8 cellular contexts compared by ENCODE assay signal in the genomic region with DNA sequence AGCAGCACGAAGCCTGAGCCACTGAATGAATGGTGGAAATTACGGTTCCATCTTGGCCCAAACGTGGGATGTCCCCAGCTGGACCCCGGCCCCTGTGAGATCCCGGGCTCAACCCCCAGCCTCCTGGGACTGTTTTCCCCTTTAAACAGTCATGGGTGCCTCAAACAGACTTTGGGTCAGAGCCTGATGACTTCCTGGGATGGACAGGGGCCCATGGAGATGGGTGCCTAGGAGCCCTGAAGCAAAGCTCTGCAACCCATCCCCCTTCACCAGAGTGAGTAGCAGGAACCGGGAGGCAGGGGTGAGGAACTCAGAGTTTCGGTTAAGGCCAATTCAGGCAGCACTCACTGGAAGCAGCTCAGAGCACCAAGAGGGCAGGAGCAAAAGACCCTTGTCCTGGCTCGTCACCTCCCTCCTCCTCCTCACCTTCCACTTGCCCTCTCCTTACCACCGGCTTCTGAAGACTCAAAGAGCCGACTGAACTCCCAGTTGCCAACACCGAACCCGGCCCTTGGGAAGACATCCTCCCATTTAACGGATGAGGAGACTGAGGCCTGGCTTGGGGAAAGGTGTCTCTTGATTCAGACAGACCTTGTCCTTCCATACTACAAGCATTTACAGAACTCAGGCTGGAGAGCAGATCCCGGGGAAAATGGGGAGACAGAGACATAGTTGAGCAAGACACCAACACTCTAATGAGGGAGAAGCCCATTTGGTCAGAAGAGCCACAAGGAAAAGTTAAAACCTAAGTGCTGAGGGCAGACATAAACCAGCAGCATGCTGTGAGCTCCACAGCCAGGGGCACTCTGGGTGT. TPM values are rescaled to one million over a fixed set of nuclear protein-coding genes. Genes with fewer than 3 reads are reported as not detected.
DNase-seq lines count a peak whose midpoint lies in the region; ATAC-seq, FAIRE-seq and TF ChIP-seq lines count a peak whose summit lies in the region.

No MANE protein-coding gene starts in this region.

- peaks cover 26% of the 10 kb centered on the region for H3K27me3 Mint-ChIP-seq in activated CD4-positive, alpha-beta T cell treated with anti-CD3 and anti-CD28 coated beads, Interleukin-2, amount 10 ng/mL, durations not matched to agents 24 days and 14 days
- H3K27me3 Mint-ChIP-seq in activated CD4-positive, alpha-beta T cell treated with anti-CD3 and anti-CD28 coated beads for 36 hours, result peaks cover 17% of the 10 kb centered on the region
- H3K27me3 Mint-ChIP-seq in activated naive CD8-positive, alpha-beta T cell treated with anti-CD3 and anti-CD28 coated beads, Interleukin-2, amount 50 U/mL, for 24 hours, result peaks cover 13% of the 10 kb centered on the region

- POLR2A ChIA-PET in activated CD4-positive, alpha-beta T cell treated with anti-CD3 and anti-CD28 coated beads for 36 hours (lab: Charles Lee), result no interaction called here

- no peak for DNase-seq in activated CD4-positive, alpha-beta T cell treated with anti-CD3 and anti-CD28 coated beads, Interleukin-2, amount 10 ng/mL, durations not matched to agents 24 days and 14 days
- DNase-seq in activated CD4-positive, alpha-beta T cell treated with anti-CD3 and anti-CD28 coated beads for 36 hours, result no peak
- no peak for DNase-seq in activated naive CD8-positive, alpha-beta T cell treated with anti-CD3 and anti-CD28 coated beads, Interleukin-2, amount 50 U/mL, for 24 hours
- DNase-seq in keratinocyte (ENCODE audit: low read depth, low spot score), result no peak
- no peak for DNase-seq in sciatic nerve (ENCODE audit: low spot score)
- DNase-seq in COLO668 (lab: John Stamatoyannopoulos, UW; ENCODE audit: unreplicated experiment), result no peak

- dilution Hi-C loops in keratinocyte (cut with MboI; ENCODE audit: extremely low pct_ligation_motif_present, low sequenced_read_pairs), result no loop called here

- H3K36me3 Mint-ChIP-seq in activated CD4-positive, alpha-beta T cell treated with anti-CD3 and anti-CD28 coated beads, Interleukin-2, amount 10 ng/mL, durations not matched to agents 24 days and 14 days (ENCODE audit: low read depth), result peaks cover 1% of the 10 kb centered on the region
- no peaks in the 10 kb centered on the region for H3K36me3 Mint-ChIP-seq in activated CD4-positive, alpha-beta T cell treated with anti-CD3 and anti-CD28 coated beads for 36 hours (ENCODE audit: low read depth)
- H3K36me3 Mint-ChIP-seq in activated naive CD8-positive, alpha-beta T cell treated with anti-CD3 and anti-CD28 coated beads, Interleukin-2, amount 50 U/mL, for 24 hours (ENCODE audit: low read depth), result no peaks in the 10 kb centered on the region

- FAIRE-seq in keratinocyte (lab: Jason Lieb, UNC), result no peak

- H3K4me1 ChIP-seq in keratinocyte (ENCODE audit: control insufficient read depth, extremely low read depth, insufficient read depth, low read length) (peaks cover 57% of the 10 kb centered on the region), stomach smooth muscle (ENCODE audit: control insufficient read depth, insufficient read depth, low read length) (peaks cover 60% of the 10 kb centered on the region)

- CTCF ChIA-PET in activated CD4-positive, alpha-beta T cell treated with anti-CD3 and anti-CD28 coated beads for 36 hours (lab: Charles Lee), result no interaction called here

- intact Hi-C loops in activated CD4-positive, alpha-beta T cell treated with anti-CD3 and anti-CD28 coated beads, Interleukin-2, amount 10 ng/mL, durations not matched to agents 24 days and 14 days (cut with micrococcal nuclease), result loop anchor here (5.0 kb wide), 1 partner anchor 89 kb away; the partner anchor contains the start of gene DSN1
- intact Hi-C loops in activated CD4-positive, alpha-beta T cell treated with anti-CD3 and anti-CD28 coated beads for 36 hours (cut with DNase I, micrococcal nuclease), result loop anchor here in 1 of 2 experiments (5.0 kb wide), 1 partner anchor 114 kb away; the partner anchor contains the start of gene NDRG3
- intact Hi-C loops in sciatic nerve (cut with DNase I), result loop anchor here (5.0 kb wide), 1 partner anchor 89 kb away; the partner anchor contains the start of gene DSN1

- H4K20me1 ChIP-seq in keratinocyte (ENCODE audit: control insufficient read depth, extremely low read depth, insufficient read depth, low read length), result peaks cover 4% of the 10 kb centered on the region

- peak overlapping the region; percentile 28 for H3K4me3 Mint-ChIP-seq in activated CD4-positive, alpha-beta T cell treated with anti-CD3 and anti-CD28 coated beads, Interleukin-2, amount 10 ng/mL, durations not matched to agents 24 days and 14 days
- no peak overlapping the region for H3K4me3 Mint-ChIP-seq in activated CD4-positive, alpha-beta T cell treated with anti-CD3 and anti-CD28 coated beads for 36 hours
- H3K4me3 Mint-ChIP-seq in activated naive CD8-positive, alpha-beta T cell treated with anti-CD3 and anti-CD28 coated beads, Interleukin-2, amount 50 U/mL, for 24 hours, result peak overlapping the region; percentile 1

- H3K36me3 ChIP-seq in keratinocyte (ENCODE audit: control insufficient read depth in 2 of 2, extremely low read depth in 1 of 2, insufficient read depth in 2 of 2, low read length in 2 of 2), result peaks cover 0 to 16% of the 10 kb centered on the region in 2 experiments
- H3K36me3 ChIP-seq in stomach smooth muscle (ENCODE audit: control insufficient read depth in 2 of 2, insufficient read depth in 2 of 2, low read length in 2 of 2), result no peaks in the 10 kb centered on the region

- peak overlapping the region; percentile 84 for H3K9ac ChIP-seq in keratinocyte (ENCODE audit: control insufficient read depth, extremely low read depth, insufficient read depth, low read length)
- H3K9ac ChIP-seq in stomach smooth muscle (ENCODE audit: low read length in 2 of 2), result peak overlapping the region; percentile 51 to 80

- peak overlapping the region; percentile 55 for H3K27ac ChIP-seq in keratinocyte (ENCODE audit: control insufficient read depth, insufficient read depth, low read length)
- H3K27ac ChIP-seq in stomach smooth muscle (ENCODE audit: low read length), result peak overlapping the region; percentile 94

- H3K4me2 ChIP-seq in keratinocyte (ENCODE audit: control insufficient read depth, extremely low read depth, insufficient read depth, low read depth, low read length), result peak overlapping the region; percentile 92

- peaks cover under 1% of the 10 kb centered on the region for H3K9me1 ChIP-seq in keratinocyte (ENCODE audit: control insufficient read depth, extremely low read depth, insufficient read depth, low read length)

- H3K27ac Mint-ChIP-seq in activated CD4-positive, alpha-beta T cell treated with anti-CD3 and anti-CD28 coated beads, Interleukin-2, amount 10 ng/mL, durations not matched to agents 24 days and 14 days, result no peak overlapping the region
- H3K27ac Mint-ChIP-seq in activated CD4-positive, alpha-beta T cell treated with anti-CD3 and anti-CD28 coated beads for 36 hours, result no peak overlapping the region
- H3K27ac Mint-ChIP-seq in activated naive CD8-positive, alpha-beta T cell treated with anti-CD3 and anti-CD28 coated beads, Interleukin-2, amount 50 U/mL, for 24 hours, result no peak overlapping the region

- peaks cover 24% of the 10 kb centered on the region for H3K4me1 Mint-ChIP-seq in activated CD4-positive, alpha-beta T cell treated with anti-CD3 and anti-CD28 coated beads, Interleukin-2, amount 10 ng/mL, durations not matched to agents 24 days and 14 days
- H3K4me1 Mint-ChIP-seq in activated CD4-positive, alpha-beta T cell treated with anti-CD3 and anti-CD28 coated beads for 36 hours, result peaks cover 21% of the 10 kb centered on the region
- H3K4me1 Mint-ChIP-seq in activated naive CD8-positive, alpha-beta T cell treated with anti-CD3 and anti-CD28 coated beads, Interleukin-2, amount 50 U/mL, for 24 hours, result peaks cover 18% of the 10 kb centered on the region

- H3K79me2 ChIP-seq in keratinocyte (ENCODE audit: control insufficient read depth, insufficient read depth, low read length), result peaks cover 52% of the 10 kb centered on the region

- H3K4me3 ChIP-seq in keratinocyte (ENCODE audit: control insufficient read depth in 2 of 3, extremely low read depth in 1 of 3, insufficient read depth in 2 of 3, low read depth in 1 of 3, low read length in 3 of 3) (peak overlapping the region; percentile 58 to 81 (median 71)), stomach smooth muscle (ENCODE audit: low read length in 2 of 2) (peak overlapping the region; percentile 50 to 77)

- ATAC-seq in activated CD4-positive, alpha-beta T cell treated with anti-CD3 and anti-CD28 coated beads for 36 hours, result no peak
- ATAC-seq in activated naive CD8-positive, alpha-beta T cell treated with anti-CD3 and anti-CD28 coated beads, Interleukin-2, amount 50 U/mL, for 24 hours, result no peak
- ATAC-seq in sciatic nerve (no peak), esophagus mucosa (no peak)

- peaks cover 8% of the 10 kb centered on the region for H3K27me3 ChIP-seq in keratinocyte (ENCODE audit: control insufficient read depth, extremely low read depth, insufficient read depth, low read length)
- no peaks in the 10 kb centered on the region for H3K27me3 ChIP-seq in stomach smooth muscle (ENCODE audit: control insufficient read depth in 1 of 2, insufficient read depth in 2 of 2, low read length in 2 of 2)

- H3K9me3 ChIP-seq in keratinocyte (ENCODE audit: control insufficient read depth, low read depth, low read length) (no peaks in the 10 kb centered on the region), stomach smooth muscle (ENCODE audit: control insufficient read depth in 2 of 2, low read length in 2 of 2) (no peaks in the 10 kb centered on the region)

- no peaks in the 10 kb centered on the region for H3K9me3 Mint-ChIP-seq in activated CD4-positive, alpha-beta T cell treated with anti-CD3 and anti-CD28 coated beads, Interleukin-2, amount 10 ng/mL, durations not matched to agents 24 days and 14 days
- H3K9me3 Mint-ChIP-seq in activated CD4-positive, alpha-beta T cell treated with anti-CD3 and anti-CD28 coated beads for 36 hours (ENCODE audit: low read depth), result no peaks in the 10 kb centered on the region
- H3K9me3 Mint-ChIP-seq in activated naive CD8-positive, alpha-beta T cell treated with anti-CD3 and anti-CD28 coated beads, Interleukin-2, amount 50 U/mL, for 24 hours, result no peaks in the 10 kb centered on the region

- H2AFZ ChIP-seq in keratinocyte (ENCODE audit: control insufficient read depth, low read length), result no peak overlapping the region

- no peak for TF ChIP-seq CTCF in keratinocyte (optimal IDR thresholded peaks at IDR 0.05 in 1 of 3, IDR thresholded peaks at IDR 0.05 in 1 of 3, conservative IDR thresholded peaks at IDR 0.05 in 1 of 3; ENCODE audit: extremely low read depth in 1 of 3, insufficient read depth in 2 of 3, low read length in 3 of 3)

RNA-seq across cellular contexts. Expression of gene TLDC2, which starts 14.9 kb away (rescaled TPM):
- not detected in 2 replicates for total RNA-seq in activated CD4-positive, alpha-beta T cell treated with anti-CD3 and anti-CD28 coated beads, Interleukin-2, amount 10 ng/mL, durations not matched to agents 24 days and 14 days
- total RNA-seq in activated CD4-positive, alpha-beta T cell treated with anti-CD3 and anti-CD28 coated beads for 36 hours, result not detected
- 0.22 to 0.34 TPM (median 0.26 TPM) in 3 replicates for polyA plus RNA-seq in keratinocyte
- 0.29 TPM for polyA plus RNA-seq in keratinocyte (2011; ENCODE audit: low read depth)
- 0.25 and 0.40 TPM in 2 replicates for polyA plus RNA-seq in keratinocyte (2011; cell fraction: cytosol; rRNA removed)
- 0.60 and 0.61 TPM in 2 replicates for polyA plus RNA-seq in keratinocyte (2011; cell fraction: nucleus; rRNA removed)
- polyA plus RNA-seq in keratinocyte (2012; ENCODE audit: low replicate concordance), result 0.21 and 0.31 TPM in 2 replicates
- polyA minus RNA-seq in keratinocyte, result 0.89 TPM in 1 of 3 replicates, not detected in the others
- not detected for polyA minus RNA-seq in keratinocyte (2011; cell fraction: cytosol; rRNA and poly(A)+ RNA removed)
- not detected in 2 replicates for polyA minus RNA-seq in keratinocyte (2011; cell fraction: nucleus; rRNA and poly(A)+ RNA removed)
- total RNA-seq in sciatic nerve (0.31 TPM), esophagus mucosa (0.20 TPM)
